Comparison of ENCODE assay signal across 3 cellular contexts in genomic region chr16:57473176-57473840, GRCh38.
TF ChIP-seq lines count a peak whose summit lies in the region.

No MANE protein-coding gene starts in this region.

TF ChIP-seq in SK-N-SH treated with all-trans-retinoic acid at 6 μM for 48 hours, 23 proteins besides CTCF, POLR2A, EP300 and RAD21 (continues in another document):
- TF ChIP-seq TSHZ2 (CRISPR knock-in tag; IDR thresholded peaks at IDR 0.05), result no peak
- no peak for TF ChIP-seq OSR1 (CRISPR knock-in tag; IDR thresholded peaks at IDR 0.05)
- no peak for TF ChIP-seq CSDC2 (CRISPR knock-in tag; IDR thresholded peaks at IDR 0.05)
- TF ChIP-seq CSRNP3 (CRISPR knock-in tag; IDR thresholded peaks at IDR 0.05), result no peak
- TF ChIP-seq ARNTL (CRISPR knock-in tag; IDR thresholded peaks at IDR 0.05; ENCODE audit: borderline replicate concordance, low read depth), result no peak
- no peak for TF ChIP-seq CREB5 (CRISPR knock-in tag; IDR thresholded peaks at IDR 0.05; ENCODE audit: low read depth)
- no peak for TF ChIP-seq TCF4 (CRISPR knock-in tag; IDR thresholded peaks at IDR 0.05; ENCODE audit: borderline replicate concordance)
- TF ChIP-seq ZNF565 (CRISPR knock-in tag; conservative IDR thresholded peaks at IDR 0.05; ENCODE audit: low read depth), result no peak
- TF ChIP-seq ZFP30 (CRISPR knock-in tag; IDR thresholded peaks at IDR 0.05), result no peak
- TF ChIP-seq ZNF70 (CRISPR knock-in tag; IDR thresholded peaks at IDR 0.05), result no peak
- TF ChIP-seq RARB (CRISPR knock-in tag; IDR thresholded peaks at IDR 0.05), result no peak
- no peak for TF ChIP-seq ZFP3 (CRISPR knock-in tag; IDR thresholded peaks at IDR 0.05)
- no peak for TF ChIP-seq SNAI2 (CRISPR knock-in tag; IDR thresholded peaks at IDR 0.05)
- no peak for TF ChIP-seq GLIS3 (CRISPR knock-in tag; IDR thresholded peaks at IDR 0.05)
- TF ChIP-seq BACH2 (CRISPR knock-in tag; IDR thresholded peaks at IDR 0.05; ENCODE audit: borderline replicate concordance), result no peak
- no peak for TF ChIP-seq ISL1 (CRISPR knock-in tag; IDR thresholded peaks at IDR 0.05)
- TF ChIP-seq ESRRG (CRISPR knock-in tag; IDR thresholded peaks at IDR 0.05), result no peak

TF ChIP-seq in SK-N-SH, 30 proteins besides CTCF, POLR2A, EP300 and RAD21:
- no peak for TF ChIP-seq MAX (IDR thresholded peaks at IDR 0.05; ENCODE audit: low read depth)
- TF ChIP-seq TCF12 (IDR thresholded peaks at IDR 0.05), result no peak
- TF ChIP-seq MXI1 (IDR thresholded peaks at IDR 0.05; ENCODE audit: low read depth, low read length), result no peak
- no peak for TF ChIP-seq JUND (IDR thresholded peaks at IDR 0.05)

TF ChIP-seq in H1, 55 proteins besides CTCF, POLR2A, EP300 and RAD21:
- TF ChIP-seq SP4 (IDR thresholded peaks at IDR 0.05; ENCODE audit: low read length), result no peak
- TF ChIP-seq POLR2AphosphoS5 (IDR thresholded peaks at IDR 0.05; ENCODE audit: low read depth, low read length), result no peak
- TF ChIP-seq YY1 (IDR thresholded peaks at IDR 0.05; ENCODE audit: low read depth, low read length), result no peak
- no peak for TF ChIP-seq RNF2 (IDR thresholded peaks at IDR 0.05; ENCODE audit: borderline replicate concordance, low read depth, low read length, missing control alignments, poor library complexity, severe bottlenecking)
- TF ChIP-seq TBP (IDR thresholded peaks at IDR 0.05; ENCODE audit: low read depth, low read length), result no peak
- TF ChIP-seq RXRA (IDR thresholded peaks at IDR 0.05; ENCODE audit: insufficient read depth, low read depth, low read length), result no peak
- no peak for TF ChIP-seq RFX5 (IDR thresholded peaks at IDR 0.05; ENCODE audit: borderline replicate concordance, low read depth, low read length)
- no peak for TF ChIP-seq TCF12 (IDR thresholded peaks at IDR 0.05; ENCODE audit: low read depth, low read length)
- no peak for TF ChIP-seq HDAC6 (IDR thresholded peaks at IDR 0.05; ENCODE audit: low read depth, low read length)
- TF ChIP-seq EZH2 (IDR thresholded peaks at IDR 0.05; ENCODE audit: low read depth, low read length, severe bottlenecking), result no peak
- no peak for TF ChIP-seq CEBPB (IDR thresholded peaks at IDR 0.05; ENCODE audit: low read depth, low read length)
- TF ChIP-seq CTBP2 (IDR thresholded peaks at IDR 0.05; ENCODE audit: borderline replicate concordance, insufficient read depth, insufficient read length, low read length), result no peak
- no peak for TF ChIP-seq E2F6 (IDR thresholded peaks at IDR 0.05)
